ENCODE assay signal across 9 cellular contexts in the genomic region with DNA sequence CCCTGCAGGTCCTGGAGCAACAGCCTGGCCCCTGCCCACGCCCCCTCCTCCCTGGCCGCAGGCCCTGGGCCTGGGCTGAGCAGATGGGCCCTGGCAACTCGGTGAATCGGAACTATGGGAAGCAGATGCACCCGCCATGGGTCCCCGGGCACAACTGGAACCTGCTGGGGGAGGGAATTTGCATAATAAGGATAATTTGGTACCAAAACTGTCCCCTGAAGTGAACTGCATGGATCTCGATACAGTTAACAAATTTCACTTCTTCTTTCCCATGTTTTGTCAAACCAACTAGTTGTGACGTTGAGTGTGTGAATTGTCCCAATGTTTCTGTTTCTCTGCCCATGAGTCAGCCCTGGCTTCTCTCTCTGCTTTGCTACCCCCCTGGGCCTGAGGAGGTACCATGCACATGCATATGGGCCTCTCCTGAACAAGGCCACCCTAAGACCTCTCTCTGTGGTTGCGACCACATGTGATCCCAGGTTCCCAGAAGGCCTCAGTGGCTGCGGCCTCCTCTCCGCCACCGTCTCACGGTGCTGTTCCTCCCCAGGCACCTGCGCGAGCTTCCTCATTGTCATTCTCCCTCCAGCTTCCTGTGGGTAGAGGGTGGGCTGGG. TPM values are rescaled to one million over a fixed set of nuclear protein-coding genes. Genes with fewer than 3 reads are reported as not detected.
DNase-seq lines count a peak whose midpoint lies in the region; ATAC-seq and TF ChIP-seq lines count a peak whose summit lies in the region.
"Had no signal": no experiment of that assay in that cellular context is flagged by ENCODE, and none has a peak within 500 bp of the region (broad histone marks: within the 10 kb centered on the region; RNA-seq: fewer than 3 reads in every experiment).

No MANE protein-coding gene starts in this region.

- H3K4me1 Mint-ChIP-seq in activated CD8-positive, alpha-beta memory T cell treated with anti-CD3 and anti-CD28 coated beads, Interleukin-2, amount 10 ng/mL, durations not matched to agents 7 days and 5 days, result peaks cover 41% of the 10 kb centered on the region
- no peaks in the 10 kb centered on the region for H3K4me1 Mint-ChIP-seq in chondrocyte (ENCODE audit: low read depth)

- TF ChIP-seq CTCF in chondrocyte (IDR thresholded peaks at IDR 0.05), result no peak

- DNase-seq in activated CD8-positive, alpha-beta memory T cell treated with anti-CD3 and anti-CD28 coated beads, Interleukin-2, amount 10 ng/mL, durations not matched to agents 7 days and 5 days, result no peak
- DNase-seq in activated CD8-positive, alpha-beta memory T cell treated with anti-CD3 and anti-CD28 coated beads, Interleukin-2, amount 50 U/mL, for 4 hours, result no peak
- DNase-seq in NOMO-1 treated with DMSO at 0.1 percent for 48 hours (lab: John Stamatoyannopoulos, UW; ENCODE audit: unreplicated experiment) (peak; percentile 84), chondrocyte (ENCODE audit: low spot score) (no peak), GOT3 (lab: John Stamatoyannopoulos, UW) (no peak), epidermal melanocyte (ENCODE audit: insufficient read length, low spot score) (no peak)
- DNase-seq in stimulated activated naive CD8-positive, alpha-beta T cell treated with anti-CD3 and anti-CD28 coated beads, Interleukin-15, Interleukin-2, amounts not matched to agents 100 U/mL and 50 U/mL, for 24 hours, result peak; percentile 57
- DNase-seq: MM.1S had no signal

- no peaks in the 10 kb centered on the region for H3K27me3 Mint-ChIP-seq in activated CD8-positive, alpha-beta memory T cell treated with anti-CD3 and anti-CD28 coated beads, Interleukin-2, amount 10 ng/mL, durations not matched to agents 7 days and 5 days
- H3K27me3 Mint-ChIP-seq in chondrocyte (ENCODE audit: low read depth), result peaks cover 37% of the 10 kb centered on the region

- H3K27ac Mint-ChIP-seq in activated CD8-positive, alpha-beta memory T cell treated with anti-CD3 and anti-CD28 coated beads, Interleukin-2, amount 10 ng/mL, durations not matched to agents 7 days and 5 days, result peak overlapping the region; percentile 54
- H3K27ac Mint-ChIP-seq in chondrocyte (ENCODE audit: unreplicated experiment), result no peak overlapping the region

- peaks cover 4% of the 10 kb centered on the region for H3K36me3 Mint-ChIP-seq in activated CD8-positive, alpha-beta memory T cell treated with anti-CD3 and anti-CD28 coated beads, Interleukin-2, amount 10 ng/mL, durations not matched to agents 7 days and 5 days
- H3K36me3 Mint-ChIP-seq in chondrocyte (ENCODE audit: low read depth), result no peaks in the 10 kb centered on the region

- peak; percentile 29 for ATAC-seq in activated CD8-positive, alpha-beta memory T cell treated with anti-CD3 and anti-CD28 coated beads, Interleukin-2, amount 10 ng/mL, durations not matched to agents 7 days and 5 days
- ATAC-seq in HG02852 (IDR thresholded peaks at IDR 0.05; ENCODE audit: unreplicated experiment), result peak; percentile 53
- peak; percentile 70 for ATAC-seq in stimulated activated naive CD8-positive, alpha-beta T cell treated with anti-CD3 and anti-CD28 coated beads, Interleukin-15, Interleukin-2, amounts not matched to agents 100 U/mL and 50 U/mL, for 24 hours

- H3K9me3 Mint-ChIP-seq in activated CD8-positive, alpha-beta memory T cell treated with anti-CD3 and anti-CD28 coated beads, Interleukin-2, amount 10 ng/mL, durations not matched to agents 7 days and 5 days (ENCODE audit: low read depth), result no peaks in the 10 kb centered on the region
- H3K9me3 Mint-ChIP-seq in chondrocyte (ENCODE audit: low read depth), result no peaks in the 10 kb centered on the region

- CTCF ChIA-PET in activated CD8-positive, alpha-beta memory T cell treated with anti-CD3 and anti-CD28 coated beads, Interleukin-2, amount 10 ng/mL, durations not matched to agents 7 days and 5 days (lab: Charles Lee), result no interaction called here

- H3K4me3 Mint-ChIP-seq in activated CD8-positive, alpha-beta memory T cell treated with anti-CD3 and anti-CD28 coated beads, Interleukin-2, amount 10 ng/mL, durations not matched to agents 7 days and 5 days, result no peak overlapping the region
- no peak overlapping the region for H3K4me3 Mint-ChIP-seq in chondrocyte (ENCODE audit: unreplicated experiment)

RNA-seq across cellular contexts. Expression of a gene that starts 40.2 kb away (rescaled TPM):
- total RNA-seq in activated CD8-positive, alpha-beta memory T cell treated with anti-CD3 and anti-CD28 coated beads, Interleukin-2, amount 10 ng/mL, durations not matched to agents 7 days and 5 days, result 10 to 100 TPM; 40.6 to 48.7 TPM
- 6.5 to 11.4 TPM (median 6.8 TPM) in 3 replicates for total RNA-seq in chondrocyte

Comparison
In these comparisons a context has a peak if more than half of its experiments do, and no peak if none do; other contexts are left out.
1. DNase-seq: peak in NOMO-1 treated with DMSO at 0.1 percent for 48 hours (single experiment) and stimulated activated naive CD8-positive, alpha-beta T cell treated with anti-CD3 and anti-CD28 coated beads, Interleukin-15, Interleukin-2, amounts not matched to agents 100 U/mL and 50 U/mL, for 24 hours (single experiment); none in activated CD8-positive, alpha-beta memory T cell treated with anti-CD3 and anti-CD28 coated beads, Interleukin-2, amount 10 ng/mL, durations not matched to agents 7 days and 5 days (single experiment), activated CD8-positive, alpha-beta memory T cell treated with anti-CD3 and anti-CD28 coated beads, Interleukin-2, amount 50 U/mL, for 4 hours (single experiment), chondrocyte (single experiment), GOT3 (single experiment) and epidermal melanocyte (single experiment).
2. Peak in every context shown above with its lines, with median percentiles within 50 percentile points of each other: ATAC-seq.